Comparison of ENCODE assay signal across 21 cellular contexts in genomic region chr16:85541619-85542547, GRCh38.
A peak's percentile ranks its signal among the peaks of the same experiment; 100 is the strongest.
DNase-seq lines count a peak whose midpoint lies in the region; ATAC-seq, FAIRE-seq and TF ChIP-seq lines count a peak whose summit lies in the region.
"Had no signal": no experiment of that assay in that cellular context is flagged by ENCODE, and none has a peak within 500 bp of the region (broad histone marks: within the 10 kb centered on the region; RNA-seq: fewer than 3 reads in every experiment).

No MANE protein-coding gene starts in this region.

- H2BK20ac ChIP-seq in H1 (ENCODE audit: low read length): peak overlapping the region; percentile 87; the same call in 1 of the 2 replicates

- DNase-seq in DMS 273 (lab: John Stamatoyannopoulos, UW; ENCODE audit: unreplicated experiment) (peak; percentile 86), MM.1S (no peak), H1 (ENCODE audit: low read depth in 1 of 2, low spot score in 2 of 2) (no peak), neural crest cell (ENCODE audit: low read depth, low spot score) (no peak), pons (ENCODE audit: low spot score) (no peak), GM10248 (ENCODE audit: extremely low spot score) (no peak)
- DNase-seq: activated CD4-positive, alpha-beta T cell treated with anti-CD3 and anti-CD28 coated beads for 4 hours; activated gamma-delta T cell; aorta; DMS79; KG1; NCI-H1105; NCI-H2227 treated with DMSO at 0.1 percent for 48 hours; T-helper 9 cell had no signal

- no peak overlapping the region; the same call in 1 of the 2 replicates for H2AK5ac ChIP-seq in H1 (ENCODE audit: low read depth, low read length)

- no peak for TF ChIP-seq RAD21 in H1 (IDR thresholded peaks at IDR 0.05 in 1 of 2, conservative IDR thresholded peaks at IDR 0.05 in 1 of 2; ENCODE audit: low read depth in 2 of 2, low read length in 2 of 2)

- peaks cover 40% of the 10 kb centered on the region for H3K4me1 Mint-ChIP-seq in neural crest cell

- H3K4ac ChIP-seq in H1 (replicated peaks; ENCODE audit: insufficient read length, low read depth, low read length): no peak overlapping the region

- peak overlapping the region; percentile 59 for H3K4me3 Mint-ChIP-seq in neural crest cell

- no peak for TF ChIP-seq CTCF in MM.1S (IDR thresholded peaks at IDR 0.05; ENCODE audit: low read length)
- no peak for TF ChIP-seq CTCF in H1 (IDR thresholded peaks at IDR 0.05; ENCODE audit: control extremely low read depth in 1 of 3, insufficient read depth in 1 of 3, low read depth in 1 of 3, low read length in 3 of 3)
- TF ChIP-seq CTCF in neural crest cell (conservative IDR thresholded peaks at IDR 0.05): no peak
- no peak for TF ChIP-seq CTCF in GM10248 (IDR thresholded peaks at IDR 0.05; ENCODE audit: control extremely low read depth, extremely low read depth, low read depth, missing control alignments)

- no peaks in the 10 kb centered on the region for H3K36me3 Mint-ChIP-seq in neural crest cell (ENCODE audit: low read depth)

- no peak overlapping the region for H4K8ac ChIP-seq in H1 (ENCODE audit: extremely low read depth, insufficient read depth, low read length)

- no peak for FAIRE-seq in H1 (lab: Jason Lieb, UNC)
- FAIRE-seq: islet of Langerhans had no signal

- peaks cover 4% of the 10 kb centered on the region for H3K27me3 Mint-ChIP-seq in neural crest cell (ENCODE audit: low read depth)

- peak overlapping the region; percentile 60; the same call in 1 of the 2 replicates for H3K18ac ChIP-seq in H1 (ENCODE audit: extremely low read depth, low read length)

- H3K23ac ChIP-seq in H1 (ENCODE audit: insufficient read length): no peak overlapping the region

- no peaks in the 10 kb centered on the region for H3K79me2 ChIP-seq in MM.1S (ENCODE audit: low read length)
- no peaks in the 10 kb centered on the region for H3K79me2 ChIP-seq in H1 (ENCODE audit: control insufficient read depth in 1 of 2, insufficient read depth in 2 of 2, low read length in 2 of 2)

- H4K91ac ChIP-seq in H1 (replicated peaks; ENCODE audit: insufficient read length, low read length): peak overlapping the region; percentile 44

- TF ChIP-seq EP300 in H1 (IDR thresholded peaks at IDR 0.05; ENCODE audit: borderline replicate concordance in 1 of 2, low read depth in 2 of 2, low read length in 2 of 2): no peak

- no peaks in the 10 kb centered on the region for H3F3A ChIP-seq in MM.1S (ENCODE audit: insufficient read depth, low read length)

- peaks cover 4% of the 10 kb centered on the region; the same call in 1 of the 2 replicates for H3K79me1 ChIP-seq in H1 (ENCODE audit: low read depth, low read length)

- H3K56ac ChIP-seq in H1 (replicated peaks; ENCODE audit: insufficient read length, low read depth, low read length): no peak overlapping the region

- H3K27me3 ChIP-seq in MM.1S (replicated peaks; ENCODE audit: insufficient read depth, low read length) (no peaks in the 10 kb centered on the region; the same call in 1 of the 2 replicates), H1 (replicated peaks in 1 of 4; ENCODE audit: control insufficient read depth in 3 of 4, extremely low read depth in 1 of 4, insufficient read depth in 3 of 4, low read length in 3 of 4) (no peaks in the 10 kb centered on the region)
- H3K27me3 ChIP-seq: SJSA1 had no signal

- H3K4me1 ChIP-seq in MM.1S (ENCODE audit: low read length): no peaks in the 10 kb centered on the region
- peaks cover 0 to 14% (median 10%) of the 10 kb centered on the region in 4 experiments; a peak in 6 of 7 replicates for H3K4me1 ChIP-seq in H1 (replicated peaks in 1 of 4; ENCODE audit: control insufficient read depth in 3 of 4, insufficient read depth in 4 of 4, low read length in 3 of 4)

- ATAC-seq in GM19395 (IDR thresholded peaks at IDR 0.05; ENCODE audit: unreplicated experiment) (no peak), GM21381 (IDR thresholded peaks at IDR 0.05; ENCODE audit: unreplicated experiment) (no peak)

- H3K9me3 ChIP-seq in MM.1S (replicated peaks; ENCODE audit: insufficient read depth, low read length) (no peaks in the 10 kb centered on the region), H1 (ENCODE audit: insufficient read depth in 2 of 2, low read depth in 1 of 2, low read length in 1 of 2) (peaks cover 8 to 9% of the 10 kb centered on the region in 2 experiments; a peak in 3 of 4 replicates)

- H3K4me3 ChIP-seq in MM.1S (ENCODE audit: low read length): no peak overlapping the region
- H3K4me3 ChIP-seq in H1 (ENCODE audit: extremely low read depth in 1 of 4, insufficient read depth in 2 of 4, low read depth in 3 of 4, low read length in 4 of 4): no peak overlapping the region
- H3K4me3 ChIP-seq: coronary artery, SJSA1, skin epidermis had no signal

- no peaks in the 10 kb centered on the region for H3K36me3 ChIP-seq in MM.1S (replicated peaks; ENCODE audit: insufficient read depth, low read length)
- H3K36me3 ChIP-seq in H1 (ENCODE audit: control insufficient read depth in 2 of 4, insufficient read depth in 4 of 4, low read length in 3 of 4): no peaks in the 10 kb centered on the region
- H3K36me3 ChIP-seq: SJSA1 had no signal

- H2BK5ac ChIP-seq in H1 (ENCODE audit: low read depth, low read length): peak overlapping the region; percentile 61; the same call in 1 of the 2 replicates

- H3K23me2 ChIP-seq in H1 (ENCODE audit: low read depth, low read length): no peaks in the 10 kb centered on the region; the same call in 1 of the 2 replicates

- no peak overlapping the region for H2AFZ ChIP-seq in MM.1S (ENCODE audit: low read length)
- H2AFZ ChIP-seq in H1 (ENCODE audit: low read length): no peak overlapping the region

- H2BK120ac ChIP-seq in H1 (replicated peaks; ENCODE audit: low read depth, low read length): no peak overlapping the region

- no peak for TF ChIP-seq POLR2A in H1 (IDR thresholded peaks at IDR 0.05; ENCODE audit: control extremely low read depth in 1 of 2, low read depth in 2 of 2, low read length in 2 of 2)

- H2BK15ac ChIP-seq in H1 (ENCODE audit: low read length): peak overlapping the region; percentile 63

- POLR2A ChIA-PET in H1 (lab: Charles Lee; ENCODE audit: partially characterized antibody): interaction anchor here (0.8 to 1.3 kb wide), 2 partner anchors 11 to 36 kb away, joined by 3 to 5 read pairs; no protein-coding TSS in a partner anchor
- POLR2A ChIA-PET in GM10248 (lab: Yijun Ruan, JAX): no interaction called here

- no peak overlapping the region for H3K14ac ChIP-seq in H1 (ENCODE audit: insufficient read length)

- H3K4me2 ChIP-seq in MM.1S (ENCODE audit: low read depth, low read length) (0 out of 2 replicates have a peak overlapping the region, but pooled peaks have one; percentile 24), H1 (ENCODE audit: insufficient read depth in 1 of 2, low read depth in 2 of 2, low read length in 2 of 2) (no peak overlapping the region)

- H4K20me1 ChIP-seq in MM.1S (ENCODE audit: insufficient read depth, low read length): no peaks in the 10 kb centered on the region
- no peaks in the 10 kb centered on the region for H4K20me1 ChIP-seq in H1 (replicated peaks in 1 of 2; ENCODE audit: control insufficient read depth in 1 of 2, insufficient read depth in 2 of 2, low read length in 2 of 2)

- H2BK12ac ChIP-seq in H1 (ENCODE audit: low read depth, low read length): peak overlapping the region; percentile 77; the same call in 1 of the 2 replicates

- H3K9ac ChIP-seq in MM.1S (ENCODE audit: low read length) (no peak overlapping the region), H1 (replicated peaks in 1 of 4; ENCODE audit: extremely low read depth in 1 of 4, low read depth in 3 of 4, low read length in 3 of 4) (no peak overlapping the region; a peak in 1 of 7 replicates)

- no peak overlapping the region for H4K5ac ChIP-seq in H1 (ENCODE audit: insufficient read length, low read depth, low read length)

- no peaks in the 10 kb centered on the region for H3K9me2 ChIP-seq in MM.1S (replicated peaks; ENCODE audit: insufficient read depth, low read length)

- H3K27ac Mint-ChIP-seq in neural crest cell (ENCODE audit: unreplicated experiment): peak overlapping the region; percentile 93

- 85% methylated on average over 21 of the region's 21 CpGs; no CpG with 5 or more reads in 1 of the 2 experiments for WGBS in H1 (ENCODE audit: extremely low coverage in 1 of 2, insufficient coverage in 1 of 2, insufficient read length in 1 of 2, insufficient replicate concordance in 2 of 2, low coverage in 1 of 2, low lambda C conversion rate in 2 of 2, missing lambda C conversion rate in 1 of 2), 2 experiments

- H3K9me3 Mint-ChIP-seq in neural crest cell: peaks cover 3% of the 10 kb centered on the region

- CTCF ChIA-PET in H1 (lab: Charles Lee; ENCODE audit: partially characterized antibody) (interaction anchor here (0.7 to 12.9 kb wide), 15 partner anchors 9 to 126 kb away, joined by 3 to 153 read pairs (median 4); no protein-coding TSS in a partner anchor), GM10248 (lab: Yijun Ruan, JAX) (interaction anchor here (1.2 to 2.6 kb wide), 3 partner anchors 11 to 121 kb away, joined by 3 to 7 read pairs (median 4); no protein-coding TSS in a partner anchor)

- H3K27ac ChIP-seq in MM.1S (ENCODE audit: low read length): peak overlapping the region; percentile 18; the same call in 1 of the 2 replicates
- H3K27ac ChIP-seq in H1 (ENCODE audit: low read depth, low read length): no peak overlapping the region
- H3K27ac ChIP-seq: C4-2B, coronary artery, SJSA1 had no signal

TF ChIP-seq in H1, 55 proteins besides CTCF, POLR2A, EP300 and RAD21 (continues in another document):
- no peak for TF ChIP-seq BRCA1 (IDR thresholded peaks at IDR 0.05; ENCODE audit: low read depth, low read length)
- no peak for TF ChIP-seq E2F6 (IDR thresholded peaks at IDR 0.05)
- no peak for TF ChIP-seq TAF7 (optimal IDR thresholded peaks at IDR 0.05; ENCODE audit: borderline replicate concordance, low read depth, low read length)
- no peak for TF ChIP-seq PHF8 (conservative IDR thresholded peaks at IDR 0.05; ENCODE audit: low read depth, low read length)
- TF ChIP-seq CBX8 (IDR thresholded peaks at IDR 0.05; ENCODE audit: borderline replicate concordance, low read depth, low read length): no peak
- no peak for TF ChIP-seq ATF3 (IDR thresholded peaks at IDR 0.05; ENCODE audit: insufficient read depth, low read depth, low read length)
